In the genomic region with DNA sequence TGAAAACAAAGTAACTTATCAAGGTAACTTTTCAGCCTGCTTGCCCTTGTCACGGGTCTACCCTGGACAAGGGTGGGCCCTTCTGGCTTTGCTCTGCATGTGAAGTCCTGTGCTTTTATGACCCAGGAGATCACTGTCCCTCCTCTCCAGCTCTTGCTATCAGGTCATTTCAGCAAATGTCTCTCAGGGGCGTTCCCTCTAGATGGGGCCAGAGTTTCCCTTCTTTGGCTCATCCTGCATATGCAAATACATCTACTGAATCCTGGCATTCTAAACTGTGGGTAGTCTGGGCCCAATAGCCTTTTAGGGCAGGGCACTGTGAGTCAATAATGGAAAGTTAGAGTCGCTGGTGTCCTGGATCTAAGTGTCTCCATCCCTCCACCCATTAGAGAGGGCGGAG, we compare ENCODE assay signal across 2 cellular contexts.
TF ChIP-seq lines count a peak whose summit lies in the region.

No MANE protein-coding gene starts in this region.

TF ChIP-seq in GM23338, 12 proteins besides CTCF, POLR2A, EP300 and RAD21:
- TF ChIP-seq EZH2phosphoT487 (IDR thresholded peaks at IDR 0.05; ENCODE audit: unreplicated experiment) (no peak), POLR2AphosphoS5 (IDR thresholded peaks at IDR 0.05; ENCODE audit: low read depth) (no peak), ZNF331 (CRISPR knock-in tag; IDR thresholded peaks at IDR 0.05; ENCODE audit: low read depth) (no peak), NANOG (IDR thresholded peaks at IDR 0.05; ENCODE audit: borderline replicate concordance) (no peak), EZH2 (IDR thresholded peaks at IDR 0.05; ENCODE audit: low read depth, unreplicated experiment) (no peak), STAT1 (IDR thresholded peaks at IDR 0.05; ENCODE audit: unreplicated experiment) (no peak)

TF ChIP-seq in WTC11, 78 proteins besides CTCF, POLR2A, EP300 and RAD21:
- TF ChIP-seq KAT7 (CRISPR knock-in tag; IDR thresholded peaks at IDR 0.05; ENCODE audit: borderline replicate concordance) (no peak), NR3C1 (CRISPR knock-in tag; conservative IDR thresholded peaks at IDR 0.05; ENCODE audit: low read depth) (no peak), OVOL2 (CRISPR knock-in tag; IDR thresholded peaks at IDR 0.05; ENCODE audit: borderline replicate concordance) (no peak), RORB (CRISPR knock-in tag; IDR thresholded peaks at IDR 0.05) (no peak), GRHL2 (CRISPR knock-in tag; IDR thresholded peaks at IDR 0.05; ENCODE audit: insufficient replicate concordance, severe bottlenecking) (no peak), FOXK1 (CRISPR knock-in tag; IDR thresholded peaks at IDR 0.05) (no peak), PRRX2 (CRISPR knock-in tag; IDR thresholded peaks at IDR 0.05) (no peak), SP1 (CRISPR knock-in tag; conservative IDR thresholded peaks at IDR 0.05) (no peak), ESRRA (CRISPR knock-in tag; IDR thresholded peaks at IDR 0.05; ENCODE audit: borderline replicate concordance) (no peak), EMX1 (CRISPR knock-in tag; IDR thresholded peaks at IDR 0.05) (no peak), CREB1 (CRISPR knock-in tag; IDR thresholded peaks at IDR 0.05) (no peak), ATF2 (CRISPR knock-in tag; IDR thresholded peaks at IDR 0.05; ENCODE audit: borderline replicate concordance, low read depth) (no peak)
- TF ChIP-seq, protein P1, sequence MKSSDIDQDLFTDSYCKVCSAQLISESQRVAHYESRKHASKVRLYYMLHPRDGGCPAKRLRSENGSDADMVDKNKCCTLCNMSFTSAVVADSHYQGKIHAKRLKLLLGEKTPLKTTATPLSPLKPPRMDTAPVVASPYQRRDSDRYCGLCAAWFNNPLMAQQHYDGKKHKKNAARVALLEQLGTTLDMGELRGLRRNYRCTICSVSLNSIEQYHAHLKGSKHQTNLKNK (CRISPR knock-in tag; IDR thresholded peaks at IDR 0.05), result no peak
- TF ChIP-seq, protein P2, sequence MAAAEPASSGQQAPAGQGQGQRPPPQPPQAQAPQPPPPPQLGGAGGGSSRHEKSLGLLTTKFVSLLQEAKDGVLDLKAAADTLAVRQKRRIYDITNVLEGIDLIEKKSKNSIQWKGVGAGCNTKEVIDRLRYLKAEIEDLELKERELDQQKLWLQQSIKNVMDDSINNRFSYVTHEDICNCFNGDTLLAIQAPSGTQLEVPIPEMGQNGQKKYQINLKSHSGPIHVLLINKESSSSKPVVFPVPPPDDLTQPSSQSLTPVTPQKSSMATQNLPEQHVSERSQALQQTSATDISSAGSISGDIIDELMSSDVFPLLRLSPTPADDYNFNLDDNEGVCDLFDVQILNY (CRISPR knock-in tag; IDR thresholded peaks at IDR 0.05), result no peak
